11 cellular contexts compared by ENCODE assay signal in the genomic region with DNA sequence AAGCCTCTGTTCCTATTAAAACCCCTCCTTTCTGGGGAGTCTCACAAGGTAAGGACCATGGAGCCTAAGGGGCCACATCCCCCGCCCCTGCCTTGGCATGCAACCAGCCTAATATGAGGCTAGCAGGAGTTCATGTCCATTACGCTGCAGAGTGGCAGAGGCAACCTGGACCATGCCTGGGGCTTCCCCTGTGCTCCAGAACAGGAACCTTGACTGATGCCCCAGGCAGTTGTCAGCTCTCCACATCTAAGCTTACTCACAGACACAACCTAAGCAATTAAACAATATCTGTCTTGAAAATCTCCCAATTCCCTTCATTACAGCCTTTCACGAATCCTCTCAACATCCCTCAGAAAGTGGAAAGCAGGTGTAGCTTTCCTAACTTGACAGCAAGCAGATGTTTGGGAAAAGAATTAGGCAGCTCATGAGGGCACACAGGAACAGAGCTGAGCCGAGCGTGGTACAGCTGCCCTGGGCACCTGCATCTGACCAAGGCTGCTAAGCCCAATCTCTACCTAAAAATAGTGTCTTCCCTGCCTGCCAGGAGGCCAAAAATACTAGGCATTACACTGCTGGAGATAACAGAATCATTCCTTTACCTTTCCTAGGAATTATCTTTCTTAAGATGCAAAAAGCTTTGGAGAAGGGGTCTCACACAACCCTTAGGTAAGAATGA. TPM values are rescaled to one million over a fixed set of nuclear protein-coding genes. Genes with fewer than 3 reads are reported as not detected.
DNase-seq lines count a peak whose midpoint lies in the region; ATAC-seq and TF ChIP-seq lines count a peak whose summit lies in the region.
"Had no signal": no experiment of that assay in that cellular context is flagged by ENCODE, and none has a peak within 500 bp of the region (broad histone marks: within the 10 kb centered on the region; RNA-seq: fewer than 3 reads in every experiment).

No MANE protein-coding gene starts in this region.

- H3K27me3 ChIP-seq in heart left ventricle, result no peaks in the 10 kb centered on the region
- H3K27me3 ChIP-seq in left ventricle myocardium inferior (ENCODE audit: low read depth), result no peaks in the 10 kb centered on the region
- H3K27me3 ChIP-seq in foreskin keratinocyte, result peaks cover 3% of the 10 kb centered on the region

- H3K4me1 ChIP-seq in heart left ventricle (peaks cover 0 to 5% (median 0%) of the 10 kb centered on the region in 12 donors), left ventricle myocardium inferior (peaks cover 10% of the 10 kb centered on the region), foreskin keratinocyte (no peaks in the 10 kb centered on the region)
- H3K4me1 ChIP-seq: Caco-2, HAP-1 had no signal

- no peaks in the 10 kb centered on the region for H3K36me3 ChIP-seq in heart left ventricle
- no peaks in the 10 kb centered on the region for H3K36me3 ChIP-seq in left ventricle myocardium inferior
- H3K36me3 ChIP-seq: HAP-1 had no signal

- TF ChIP-seq CTCF in heart left ventricle (IDR thresholded peaks at IDR 0.05), result no peak
- no peak for TF ChIP-seq CTCF in left ventricle myocardium inferior (IDR thresholded peaks at IDR 0.05; ENCODE audit: borderline replicate concordance)
- no peak for TF ChIP-seq CTCF in foreskin keratinocyte (conservative IDR thresholded peaks at IDR 0.05)

- WGBS in heart left ventricle, 4 donors, result 72 to 77% (median 75%) methylated on average over 5 of the region's 5 CpGs

- ATAC-seq in heart left ventricle (peak in 3 of 4 donors; percentile 54 to 60 (median 54)), foreskin keratinocyte (peak; percentile 68)

- DNase-seq in heart left ventricle, result no peak
- no peak for DNase-seq in left ventricle myocardium inferior
- DNase-seq in M059J (ENCODE audit: low read depth), result peak; percentile 71
- DNase-seq in foreskin keratinocyte, result peak in 1 of 2 donors; percentile 18
- DNase-seq in COLO829 (ENCODE audit: low spot score), result no peak
- DNase-seq in SW480 (ENCODE audit: low spot score), result no peak
- DNase-seq: C1 segment of cervical spinal cord; Caco-2; CD4-positive, CD25-positive, alpha-beta regulatory T cell; CD8-positive, alpha-beta memory T cell had no signal

- intact Hi-C loops in heart left ventricle (cut with DNase I) (no loop called here), left ventricle myocardium inferior (cut with micrococcal nuclease) (no loop called here)

- TF ChIP-seq POLR2A in heart left ventricle (IDR thresholded peaks at IDR 0.05), result no peak

- H3K9me3 ChIP-seq in heart left ventricle, result peaks cover 0 to 9% (median 0%) of the 10 kb centered on the region in 12 donors
- H3K9me3 ChIP-seq in left ventricle myocardium inferior (replicated peaks), result peaks cover 9% of the 10 kb centered on the region
- H3K9me3 ChIP-seq: HAP-1 had no signal

- H3K4me3 ChIP-seq in heart left ventricle (no peak overlapping the region), left ventricle myocardium inferior (no peak overlapping the region)
- H3K4me3 ChIP-seq: HAP-1 had no signal

- H3K27ac ChIP-seq in heart left ventricle (no peak overlapping the region), left ventricle myocardium inferior (replicated peaks) (no peak overlapping the region), foreskin keratinocyte (no peak overlapping the region)

RNA-seq across cellular contexts. Expression of a gene that starts 20.8 kb away (rescaled TPM):
- total RNA-seq in heart left ventricle (10 to 100 TPM in 4 of 9 donors, 1 to 10 TPM in 5; 5.1 to 13.4 (median 8.6) TPM), left ventricle myocardium inferior (10.5 TPM), foreskin keratinocyte (1.2 and 1.3 TPM in 2 replicates)
- polyA plus RNA-seq in heart left ventricle (1 to 10 TPM; 2.3 to 9.9 TPM), foreskin keratinocyte (1.8 and 2.4 TPM in 2 replicates)
- 0.74 and 1.8 TPM in 2 replicates for total RNA-seq in M059J (2014; rRNA removed; shearing (Covaris generic))

RNA-seq across cellular contexts. Expression of a gene that starts 20.9 kb away (rescaled TPM):
- total RNA-seq in heart left ventricle (10 to 100 TPM in 8 of 9 donors, 1 to 10 TPM in 1; 8.8 to 28.7 (median 20.8) TPM), left ventricle myocardium inferior (20.9 TPM), foreskin keratinocyte (27.1 and 27.3 TPM in 2 replicates)
- polyA plus RNA-seq in heart left ventricle (10 to 100 TPM in 1 of 2 donors, 1 to 10 TPM in 1; 2.7 to 16.1 TPM), foreskin keratinocyte (13.7 and 16.2 TPM in 2 replicates)
- 35.1 and 52.8 TPM in 2 replicates for total RNA-seq in M059J (2014; rRNA removed; shearing (Covaris generic))

RNA-seq across cellular contexts. Expression of a gene that starts 59.7 kb away (rescaled TPM):
- 100 to 1,000 TPM; 158 to 235 (median 195) TPM for total RNA-seq in heart left ventricle
- 100 to 1,000 TPM; 136 to 153 TPM for polyA plus RNA-seq in heart left ventricle
- total RNA-seq in left ventricle myocardium inferior, result 182 TPM
- total RNA-seq in M059J (2014; rRNA removed; shearing (Covaris generic)), result 156 and 169 TPM in 2 replicates
- 174 and 177 TPM in 2 replicates for total RNA-seq in foreskin keratinocyte
- 177 and 183 TPM in 2 replicates for polyA plus RNA-seq in foreskin keratinocyte
